Comparison of ENCODE assay signal across 8 cellular contexts in genomic region chr5:141521244-141521781, GRCh38. TPM values are rescaled to one million over a fixed set of nuclear protein-coding genes. Genes with fewer than 3 reads are reported as not detected.
DNase-seq lines count a peak whose midpoint lies in the region; ATAC-seq and TF ChIP-seq lines count a peak whose summit lies in the region.

No MANE protein-coding gene starts in this region.

- H3K9me2 ChIP-seq in HCT116 (ENCODE audit: insufficient read depth), result no peaks in the 10 kb centered on the region

- H3K27ac ChIP-seq in HCT116 (ENCODE audit: low read depth, low read length), result peak overlapping the region; percentile 80
- peak overlapping the region; percentile 86 for H3K27ac ChIP-seq in Panc1 (ENCODE audit: low read length)
- peak overlapping the region in 56 of 59 donors; percentile 2 to 96 (median 76) for H3K27ac ChIP-seq in dorsolateral prefrontal cortex
- peak overlapping the region; percentile 66 to 76 for H3K27ac ChIP-seq in uterus

- TF ChIP-seq RAD21 in HCT116 (IDR thresholded peaks at IDR 0.05; ENCODE audit: low read depth), result no peak

- TF ChIP-seq POLR2A in HCT116 (IDR thresholded peaks at IDR 0.05; ENCODE audit: borderline replicate concordance, extremely low read depth, insufficient read depth, insufficient read length), result no peak
- TF ChIP-seq POLR2A in uterus (IDR thresholded peaks at IDR 0.05), result no peak

- CTCF ChIA-PET in HCT116 (lab: Charles Lee) (interaction anchor here (0.6 to 2.3 kb wide), 14 partner anchors 9 to 329 kb away, joined by 3 to 33 read pairs (median 4); partner anchors contain the start of genes PCDHB10, PCDHB14, PCDHGA10 and TAF7), Panc1 (lab: Charles Lee) (interaction anchor here (1.0 to 1.5 kb wide), 2 partner anchors 8 to 104 kb away, joined by 3 to 17 read pairs; partner anchors contain the start of gene PCDHGB7)

- BruUV-seq in HCT116 (replicated peaks; lab: Mats Ljungman, UMichigan) (no TSS peak), Panc1 (replicated peaks; lab: Mats Ljungman, UMichigan) (no TSS peak)

- in situ Hi-C loops in Panc1 (cut with HindIII; ENCODE audit: low pct_unique_long_range_greater_than_20kb, low sequenced_read_pairs), result no loop called here

- peaks cover 15% of the 10 kb centered on the region; the same call in 1 of the 2 replicates for H3K79me2 ChIP-seq in HCT116 (ENCODE audit: insufficient read depth, low read length)

- no peaks in the 10 kb centered on the region for H3K9me3 ChIP-seq in HCT116 (ENCODE audit: control insufficient read depth in 1 of 2, insufficient read depth in 1 of 2, low read depth in 1 of 2, low read length in 2 of 2)
- no peaks in the 10 kb centered on the region; the same call in 1 of the 2 replicates for H3K9me3 ChIP-seq in Panc1 (ENCODE audit: control insufficient read depth, insufficient read depth, low read depth, low read length)
- H3K9me3 ChIP-seq in mucosa of descending colon, result no peaks in the 10 kb centered on the region
- H3K9me3 ChIP-seq in uterus, result no peaks in the 10 kb centered on the region

- RAD21 ChIA-PET in HCT116 (lab: Charles Lee; ENCODE audit: low non-redundant PET in 1 of 2, low total read pairs in 2 of 2, uncharacterized antibody in 2 of 2, unreplicated experiment in 2 of 2), result interaction anchor here (1.6 to 4.0 kb wide), 2 partner anchors 108 kb away, joined by 5 to 17 read pairs; partner anchors contain the start of gene PCDHGA10 (in 2 of the 2)

- DNase-seq in HCT116 (ENCODE audit: low read depth, low spot score) (peak; percentile 98), Panc1 (ENCODE audit: low read depth, low spot score) (peak; percentile 97), dorsolateral prefrontal cortex (peak in 2 of 10 donors; percentile 13 to 62), mucosa of descending colon (peak in 1 of 3 donors; percentile 54), uterus (peak in 1 of 2 donors; percentile 38)

- intact Hi-C loops in HCT116 (cut with micrococcal nuclease) (no loop called here), Panc1 (cut with micrococcal nuclease; ENCODE audit: unreplicated experiment) (loop anchor here (10.0 kb wide), 1 partner anchor 167 kb away; the partner anchor contains the start of genes PCDHGA4, PCDHGB1 and PCDHGB2), dorsolateral prefrontal cortex (cut with DNase I) (loop anchor here (1.0 to 10.0 kb wide), 4 partner anchors 34 to 107 kb away; partner anchors contain the start of genes PCDHGA10 (in 1 of the 2), PCDHGB7 (in 1 of the 2), PCDHGC4 (in 1 of the 2) and PCDHGC5 (in 1 of the 2)), mucosa of descending colon (cut with DNase I, micrococcal nuclease) (no loop called here), uterus (cut with DNase I; ENCODE audit: low total_unique reads) (loop anchor here (10.0 kb wide), 1 partner anchor 47 kb away; the partner anchor contains the start of gene PCDHGC3)

- H3K4me2 ChIP-seq in HCT116 (ENCODE audit: low read length), result peak overlapping the region; percentile 69

- no peak for TF ChIP-seq CTCF in HCT116 (IDR thresholded peaks at IDR 0.05 in 2 of 3, conservative IDR thresholded peaks at IDR 0.05 in 1 of 3; ENCODE audit: borderline replicate concordance in 1 of 3, insufficient read depth in 1 of 3, low read depth in 2 of 3, low read length in 2 of 3)
- TF ChIP-seq CTCF in Panc1 (IDR thresholded peaks at IDR 0.05), result no peak
- peak in 29 of 56 donors; percentile 6 to 53 (median 24) for TF ChIP-seq CTCF in dorsolateral prefrontal cortex (IDR thresholded peaks at IDR 0.05 in 54 of 56, conservative IDR thresholded peaks at IDR 0.05 in 2 of 56; ENCODE audit: low read depth in 1 of 56, partially characterized antibody in 56 of 56)
- TF ChIP-seq CTCF in mucosa of descending colon (IDR thresholded peaks at IDR 0.05), result no peak
- no peak for TF ChIP-seq CTCF in uterus (IDR thresholded peaks at IDR 0.05)

- peak overlapping the region; percentile 61 for H3K9ac ChIP-seq in HCT116 (ENCODE audit: low read length)

- peaks cover 43 to 69% of the 10 kb centered on the region in 2 experiments for H3K4me1 ChIP-seq in HCT116 (ENCODE audit: control insufficient read depth in 1 of 2, insufficient read depth in 2 of 2, low read length in 2 of 2)
- H3K4me1 ChIP-seq in Panc1 (ENCODE audit: control insufficient read depth, insufficient read depth, low read length), result peaks cover 38% of the 10 kb centered on the region
- H3K4me1 ChIP-seq in mucosa of descending colon (ENCODE audit: low read depth), result peaks cover 34% of the 10 kb centered on the region
- no peaks in the 10 kb centered on the region for H3K4me1 ChIP-seq in uterus

- ATAC-seq in HCT116 (peak; percentile 84), Panc1 (peak; percentile 89), mucosa of descending colon (peak; percentile 86), HG03025 (IDR thresholded peaks at IDR 0.05; ENCODE audit: low FRiP score, unreplicated experiment) (no peak), HG02588 (IDR thresholded peaks at IDR 0.05; ENCODE audit: unreplicated experiment) (no peak), GM21723 (IDR thresholded peaks at IDR 0.05; ENCODE audit: unreplicated experiment) (no peak)

- H2AFZ ChIP-seq in HCT116 (ENCODE audit: low read depth, low read length, poor library complexity, severe bottlenecking), result no peak overlapping the region

- H3K36me3 ChIP-seq in HCT116 (ENCODE audit: control insufficient read depth in 1 of 2, insufficient read depth in 2 of 2, low read length in 2 of 2) (peaks cover 7 to 52% of the 10 kb centered on the region in 2 experiments; a peak in 3 of 4 replicates), Panc1 (ENCODE audit: control insufficient read depth, insufficient read depth, low read length) (peaks cover 5% of the 10 kb centered on the region), mucosa of descending colon (ENCODE audit: low read depth) (no peaks in the 10 kb centered on the region), uterus (no peaks in the 10 kb centered on the region)

- POLR2A ChIA-PET in HCT116 (lab: Charles Lee) (interaction anchor here (0.9 to 1.5 kb wide), 5 partner anchors 9 to 201 kb away, joined by 3 to 11 read pairs (median 4); partner anchors contain the start of genes PCDHGA10 and TAF7), Panc1 (lab: Charles Lee) (no interaction called here)

- H4K20me1 ChIP-seq in HCT116 (ENCODE audit: insufficient read depth), result no peaks in the 10 kb centered on the region

- peak overlapping the region; percentile 8 to 40 for H3K4me3 ChIP-seq in HCT116 (replicated peaks in 1 of 2; ENCODE audit: low read depth in 1 of 2, low read length in 2 of 2)
- no peak overlapping the region for H3K4me3 ChIP-seq in Panc1 (ENCODE audit: low read depth in 2 of 2, low read length in 2 of 2)
- H3K4me3 ChIP-seq in dorsolateral prefrontal cortex, result peak overlapping the region in 9 of 59 donors; percentile 4 to 32 (median 18)
- H3K4me3 ChIP-seq in mucosa of descending colon, result no peak overlapping the region
- H3K4me3 ChIP-seq in uterus, result no peak overlapping the region

- H3K27me3 ChIP-seq in HCT116 (ENCODE audit: insufficient read depth, low read length), result no peaks in the 10 kb centered on the region
- no peaks in the 10 kb centered on the region for H3K27me3 ChIP-seq in Panc1 (ENCODE audit: control insufficient read depth, insufficient read depth, low read length)
- peaks cover 0 to 18% (median 0%) of the 10 kb centered on the region in 45 donors for H3K27me3 ChIP-seq in dorsolateral prefrontal cortex
- no peaks in the 10 kb centered on the region for H3K27me3 ChIP-seq in uterus

TF ChIP-seq in HCT116, 20 proteins besides CTCF, POLR2A, EP300 and RAD21 (continues in another document):
- TF ChIP-seq SIN3A (IDR thresholded peaks at IDR 0.05; ENCODE audit: low read depth) (peak; percentile 98), CBX3 (IDR thresholded peaks at IDR 0.05; ENCODE audit: low read depth) (peak; percentile 99), MAX (IDR thresholded peaks at IDR 0.05) (peak; percentile 94), EZH2phosphoT487 (IDR thresholded peaks at IDR 0.05; ENCODE audit: borderline replicate concordance) (no peak), CEBPB (IDR thresholded peaks at IDR 0.05; ENCODE audit: low read depth) (peak; percentile 95), ZNF274 (IDR thresholded peaks at IDR 0.05; ENCODE audit: low read depth, low read length) (no peak), ATF3 (IDR thresholded peaks at IDR 0.05) (peak; percentile 88; the same call in 1 of the 2 replicates), SRF (IDR thresholded peaks at IDR 0.05; ENCODE audit: low read depth) (peak; percentile 88), JUND (IDR thresholded peaks at IDR 0.05) (peak; percentile 99), EGR1 (IDR thresholded peaks at IDR 0.05; ENCODE audit: low read depth) (peak; percentile 52; the same call in 1 of the 2 replicates)

RNA-seq across cellular contexts. Expression of gene PCDHGC5, which starts 32.4 kb away (rescaled TPM):
- total RNA-seq in HCT116 (2021; ENCODE audit: unreplicated experiment), result not detected
- 0.07 TPM in 2 replicates for polyA plus RNA-seq in HCT116 (2012)
- total RNA-seq in Panc1 (2021; ENCODE audit: unreplicated experiment), result 0.36 TPM
- 0.15 TPM for polyA plus RNA-seq in Panc1 (2012; ENCODE audit: insufficient read length)
- 10 to 100 TPM; 21.8 to 82.1 (median 50.7) TPM for total RNA-seq in dorsolateral prefrontal cortex
- 1 to 10 TPM in 1 of 3 donors, under 1 TPM in 2; 0.61 to 2.6 (median 0.89) TPM for total RNA-seq in mucosa of descending colon
- total RNA-seq in uterus, result 1 to 10 TPM in 3 of 4 donors, under 1 TPM in 1; under 0.01 to 7.5 (median 3.4) TPM

RNA-seq across cellular contexts. Expression of gene PCDHGC4, which starts 36.5 kb away (rescaled TPM):
- total RNA-seq in HCT116 (2021; ENCODE audit: unreplicated experiment) (0.05 TPM), Panc1 (2021; ENCODE audit: unreplicated experiment) (0.57 TPM), dorsolateral prefrontal cortex (10 to 100 TPM in 118 of 120 experiments, 1 to 10 TPM in 2; 9.0 to 35.3 (median 19.4) TPM), mucosa of descending colon (1 to 10 TPM in 2 of 3 donors, under 1 TPM in 1; 0.75 to 2.6 (median 1.6) TPM), uterus (1 to 10 TPM; 2.9 to 8.0 (median 6.7) TPM)
- polyA plus RNA-seq in HCT116 (2012), result 0.05 and 0.11 TPM in 2 replicates
- 0.16 TPM for polyA plus RNA-seq in Panc1 (2012; ENCODE audit: insufficient read length)

RNA-seq across cellular contexts. Expression of gene PCDHGC3, which starts 45.5 kb away (rescaled TPM):
- total RNA-seq in HCT116 (2021; ENCODE audit: unreplicated experiment) (1.2 TPM), Panc1 (2021; ENCODE audit: unreplicated experiment) (54.1 TPM), dorsolateral prefrontal cortex (100 to 1,000 TPM in 119 of 120 experiments, 10 to 100 TPM in 1; 96.7 to 415 (median 161) TPM), mucosa of descending colon (10 to 100 TPM; 12.1 to 50.5 (median 24.5) TPM), uterus (100 to 1,000 TPM in 3 of 4 donors, 10 to 100 TPM in 1; 25.9 to 146 (median 123) TPM)
- polyA plus RNA-seq in HCT116 (2012), result 1.9 and 2.7 TPM in 2 replicates
- 56.9 TPM for polyA plus RNA-seq in Panc1 (2012; ENCODE audit: insufficient read length)

Comparison
In these comparisons a context has a peak if more than half of its experiments do, and no peak if none do; other contexts are left out.
1. ATAC-seq: peak in HCT116 (single experiment), Panc1 (single experiment) and mucosa of descending colon (single experiment); none in HG03025 (single experiment), HG02588 (single experiment) and GM21723 (single experiment).
2. H3K4me3 ChIP-seq: peak in HCT116 (2 of 2); none in Panc1 (0 of 2), mucosa of descending colon (single experiment) and uterus (0 of 2).
3. CTCF ChIP-seq: peak in dorsolateral prefrontal cortex (29 of 56); none in HCT116 (0 of 3), Panc1 (single experiment), mucosa of descending colon (single experiment) and uterus (0 of 4).
4. intact Hi-C loops: an anchor here in Panc1 (10.0 kb wide), dorsolateral prefrontal cortex (1.0 to 10.0 kb wide) and uterus (10.0 kb wide); none called in HCT116 and mucosa of descending colon.
5. Peak in every context shown above with its lines, with median percentiles within 50 percentile points of each other: H3K27ac ChIP-seq.